ENCODE assay signal across 8 cellular contexts in the genomic region with DNA sequence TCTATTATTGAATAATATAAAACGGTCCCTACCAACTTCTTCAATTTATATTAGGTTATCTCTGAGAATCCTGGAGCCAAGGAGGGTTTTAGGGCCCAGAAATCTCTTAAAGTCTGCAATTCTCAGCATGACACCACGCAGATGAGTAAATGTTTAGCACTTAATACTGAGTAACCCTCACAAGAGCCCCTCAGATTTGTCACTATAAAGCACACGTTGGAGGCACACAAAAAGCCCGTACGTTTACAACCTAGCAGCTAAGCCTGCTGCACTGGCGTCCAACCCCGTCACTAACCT. TPM values are rescaled to one million over a fixed set of nuclear protein-coding genes. Genes with fewer than 3 reads are reported as not detected.
DNase-seq lines count a peak whose midpoint lies in the region; ATAC-seq and TF ChIP-seq lines count a peak whose summit lies in the region.

No MANE protein-coding gene starts in this region.

- H4K20me1 ChIP-seq in SU-DHL-6 (ENCODE audit: low read depth, low read length): peaks cover 48% of the 10 kb centered on the region

- ATAC-seq in GM21360 (IDR thresholded peaks at IDR 0.05; ENCODE audit: unreplicated experiment) (no peak), GM19328 (IDR thresholded peaks at IDR 0.05; ENCODE audit: unreplicated experiment) (no peak)

- DNase-seq in H7 (no peak), fibroblast of pulmonary artery (ENCODE audit: low read depth) (peak; percentile 26), renal cortical epithelial cell (ENCODE audit: low read depth) (peak; percentile 27), NCI-H187 treated with DMSO at 0.1 percent for 48 hours (lab: John Stamatoyannopoulos, UW) (no peak), NCI-H748 (lab: John Stamatoyannopoulos, UW; ENCODE audit: unreplicated experiment) (no peak)

- no peak for TF ChIP-seq CTCF in SU-DHL-6 (IDR thresholded peaks at IDR 0.05; ENCODE audit: insufficient read depth, low read length, poor library complexity, severe bottlenecking)
- TF ChIP-seq CTCF in fibroblast of pulmonary artery (IDR thresholded peaks at IDR 0.05; ENCODE audit: low read length, missing control alignments): no peak

- no peak overlapping the region for H2AFZ ChIP-seq in SU-DHL-6 (ENCODE audit: low read depth, low read length, severe bottlenecking)

- no peaks in the 10 kb centered on the region for H3K9me2 ChIP-seq in SU-DHL-6 (replicated peaks; ENCODE audit: insufficient read depth, low read length)

- peaks cover 7% of the 10 kb centered on the region for H3F3A ChIP-seq in SU-DHL-6 (ENCODE audit: insufficient read depth)

- peak overlapping the region; percentile 93 for H3K4me2 ChIP-seq in SU-DHL-6 (ENCODE audit: low read depth, low read length, poor library complexity, severe bottlenecking)

- peaks cover 62% of the 10 kb centered on the region for H3K79me2 ChIP-seq in SU-DHL-6 (ENCODE audit: insufficient read depth, low read length)

- peak overlapping the region; percentile 89 for H3K9ac ChIP-seq in SU-DHL-6 (ENCODE audit: low read length)

- no peaks in the 10 kb centered on the region for H3K36me3 ChIP-seq in H7 (replicated peaks; ENCODE audit: control insufficient read depth, insufficient read depth, low read length)
- H3K36me3 ChIP-seq in SU-DHL-6 (ENCODE audit: low read length): no peaks in the 10 kb centered on the region

- H3K9me3 ChIP-seq in SU-DHL-6 (ENCODE audit: insufficient read depth, low read length): no peaks in the 10 kb centered on the region

- H3K4me3 ChIP-seq in H7 (ENCODE audit: insufficient read depth, low read depth, low read length) (peak overlapping the region; percentile 96), SU-DHL-6 (ENCODE audit: insufficient read depth, low read length, poor library complexity, severe bottlenecking) (peak overlapping the region; percentile 71), fibroblast of pulmonary artery (replicated peaks; ENCODE audit: low read depth, low read length) (peak overlapping the region; percentile 67)

- H3K27me3 ChIP-seq in H7 (ENCODE audit: control insufficient read depth, insufficient read depth, low read length) (no peaks in the 10 kb centered on the region), SU-DHL-6 (ENCODE audit: low read length) (no peaks in the 10 kb centered on the region)

- H3K27ac ChIP-seq in SU-DHL-6 (ENCODE audit: low read depth, low read length): peak overlapping the region; percentile 76; the same call in 1 of the 2 replicates

RNA-seq across cellular contexts. Expression of a gene that starts 1.2 kb away (rescaled TPM):
- 108 and 126 TPM in 2 replicates for total RNA-seq in H7 (2014; rRNA removed; shearing (Covaris generic))
- total RNA-seq in renal cortical epithelial cell: 73.1 and 119 TPM in 2 replicates

RNA-seq across cellular contexts. Expression of a gene that starts 1.2 kb away (rescaled TPM):
- total RNA-seq in H7 (2014; rRNA removed; shearing (Covaris generic)): 49.5 and 50.0 TPM in 2 replicates
- total RNA-seq in renal cortical epithelial cell: 55.6 and 59.0 TPM in 2 replicates

RNA-seq across cellular contexts. Expression of a gene that starts 35.7 kb away (rescaled TPM):
- 60.6 and 83.2 TPM in 2 replicates for total RNA-seq in H7 (2014; rRNA removed; shearing (Covaris generic))
- total RNA-seq in renal cortical epithelial cell: 37.7 and 53.9 TPM in 2 replicates

RNA-seq across cellular contexts. Expression of a gene that starts 35.7 kb away (rescaled TPM):
- 235 and 279 TPM in 2 replicates for total RNA-seq in H7 (2014; rRNA removed; shearing (Covaris generic))
- total RNA-seq in renal cortical epithelial cell: 86.9 and 420 TPM in 2 replicates

RNA-seq across cellular contexts. Expression of a gene that starts 47.8 kb away (rescaled TPM):
- total RNA-seq in H7 (2014; rRNA removed; shearing (Covaris generic)): 6.1 and 8.0 TPM in 2 replicates
- total RNA-seq in renal cortical epithelial cell: 13.8 and 37.0 TPM in 2 replicates

Comparison
In these comparisons a context has a peak if more than half of its experiments do, and no peak if none do; other contexts are left out.
1. DNase-seq: peak in fibroblast of pulmonary artery (single experiment) and renal cortical epithelial cell (single experiment); none in H7 (single experiment), NCI-H187 treated with DMSO at 0.1 percent for 48 hours (single experiment) and NCI-H748 (single experiment).
2. Peak in every context shown above with its lines, with median percentiles within 50 percentile points of each other: H3K4me3 ChIP-seq.